In genomic region chr19:41626278-41626677, GRCh38 we compare ENCODE assay signal across 25 cellular contexts. TPM values are rescaled to one million over a fixed set of nuclear protein-coding genes. Genes with fewer than 3 reads are reported as not detected.
DNase-seq lines count a peak whose midpoint lies in the region; ATAC-seq and TF ChIP-seq lines count a peak whose summit lies in the region.
"Had no signal": no experiment of that assay in that cellular context is flagged by ENCODE, and none has a peak within 500 bp of the region (broad histone marks: within the 10 kb centered on the region; RNA-seq: fewer than 3 reads in every experiment).

No MANE protein-coding gene starts in this region.

- peak; percentile 42 for DNase-seq in activated CD8-positive, alpha-beta memory T cell treated with anti-CD3 and anti-CD28 coated beads for 24 hours
- DNase-seq in activated CD8-positive, alpha-beta memory T cell treated with anti-CD3 and anti-CD28 coated beads, Interleukin-2, amount 10 ng/mL, durations not matched to agents 7 days and 5 days = no peak
- DNase-seq in mucosa of gallbladder (ENCODE audit: low spot score) = peak; percentile 8
- peak; percentile 44 for DNase-seq in type B pancreatic cell (ENCODE audit: extremely low spot score, unreplicated experiment)
- DNase-seq in psoas muscle = no peak
- DNase-seq in endothelial cell (ENCODE audit: low spot score) = no peak
- DNase-seq: ACHN; BE2C; CD4-positive, alpha-beta T cell; GM23248; H7; IMR-90; KG1; MG63; NCI-H1105 treated with DMSO at 0.1 percent for 48 hours; NCI-H2029; NCI-H446 treated with DMSO at 0.1 percent for 48 hours; NCI-H526; NCI-H82; PC-9; SJCRH30 had no signal

- peaks cover 4% of the 10 kb centered on the region for H3K9me3 Mint-ChIP-seq in activated CD8-positive, alpha-beta memory T cell treated with anti-CD3 and anti-CD28 coated beads, Interleukin-2, amount 10 ng/mL, durations not matched to agents 7 days and 5 days (ENCODE audit: low read depth)
- H3K9me3 Mint-ChIP-seq in dendritic cell treated with granulocyte-macrophage colony-stimulating factor and Interleukin-4, amounts not matched to agents 40 ng/mL and 50 ng/mL, for 4 days = peaks cover 9% of the 10 kb centered on the region
- H3K9me3 Mint-ChIP-seq in type B pancreatic cell (no peaks in the 10 kb centered on the region), endothelial cell (ENCODE audit: unreplicated experiment) (no peaks in the 10 kb centered on the region)

- H3K36me3 ChIP-seq in psoas muscle (ENCODE audit: insufficient read depth in 1 of 2, low read depth in 1 of 2) = no peaks in the 10 kb centered on the region
- H3K36me3 ChIP-seq: BE2C, MG63, SJCRH30 had no signal

- no peaks in the 10 kb centered on the region for H3K27me3 ChIP-seq in psoas muscle (ENCODE audit: insufficient read depth in 3 of 3, low read length in 2 of 3)

- peaks cover 8% of the 10 kb centered on the region for H3K9me3 ChIP-seq in psoas muscle
- H3K9me3 ChIP-seq: BE2C had no signal

- CTCF ChIA-PET in activated CD8-positive, alpha-beta memory T cell treated with anti-CD3 and anti-CD28 coated beads, Interleukin-2, amount 10 ng/mL, durations not matched to agents 7 days and 5 days (lab: Charles Lee) = no interaction called here

- H3K36me3 Mint-ChIP-seq in activated CD8-positive, alpha-beta memory T cell treated with anti-CD3 and anti-CD28 coated beads, Interleukin-2, amount 10 ng/mL, durations not matched to agents 7 days and 5 days = no peaks in the 10 kb centered on the region
- no peaks in the 10 kb centered on the region for H3K36me3 Mint-ChIP-seq in dendritic cell treated with granulocyte-macrophage colony-stimulating factor and Interleukin-4, amounts not matched to agents 40 ng/mL and 50 ng/mL, for 4 days (ENCODE audit: low read depth)
- H3K36me3 Mint-ChIP-seq in type B pancreatic cell (no peaks in the 10 kb centered on the region), endothelial cell (ENCODE audit: low read depth, unreplicated experiment) (no peaks in the 10 kb centered on the region)

- H3K4me3 Mint-ChIP-seq in activated CD8-positive, alpha-beta memory T cell treated with anti-CD3 and anti-CD28 coated beads, Interleukin-2, amount 10 ng/mL, durations not matched to agents 7 days and 5 days = no peak overlapping the region
- H3K4me3 Mint-ChIP-seq in dendritic cell treated with granulocyte-macrophage colony-stimulating factor and Interleukin-4, amounts not matched to agents 40 ng/mL and 50 ng/mL, for 4 days = peak overlapping the region; percentile 88
- H3K4me3 Mint-ChIP-seq in type B pancreatic cell = no peak overlapping the region
- H3K4me3 Mint-ChIP-seq in endothelial cell (ENCODE audit: unreplicated experiment) = no peak overlapping the region

- no peak overlapping the region for H3K27ac Mint-ChIP-seq in activated CD8-positive, alpha-beta memory T cell treated with anti-CD3 and anti-CD28 coated beads, Interleukin-2, amount 10 ng/mL, durations not matched to agents 7 days and 5 days
- H3K27ac Mint-ChIP-seq in dendritic cell treated with granulocyte-macrophage colony-stimulating factor and Interleukin-4, amounts not matched to agents 40 ng/mL and 50 ng/mL, for 4 days = peak overlapping the region; percentile 95
- H3K27ac Mint-ChIP-seq in type B pancreatic cell (no peak overlapping the region), endothelial cell (ENCODE audit: unreplicated experiment) (no peak overlapping the region)
- H3K27ac Mint-ChIP-seq: CD4-positive, alpha-beta T cell had no signal

- TF ChIP-seq CTCF in type B pancreatic cell (conservative IDR thresholded peaks at IDR 0.05) (no peak), psoas muscle (IDR thresholded peaks at IDR 0.05) (no peak), endothelial cell (IDR thresholded peaks at IDR 0.05; ENCODE audit: unreplicated experiment) (no peak)

- 34 to 49% (median 48%) methylated on average over 3 of the region's 3 CpGs for WGBS in psoas muscle, 3 donors

- H3K27me3 Mint-ChIP-seq in activated CD8-positive, alpha-beta memory T cell treated with anti-CD3 and anti-CD28 coated beads, Interleukin-2, amount 10 ng/mL, durations not matched to agents 7 days and 5 days = peaks cover 37% of the 10 kb centered on the region
- no peaks in the 10 kb centered on the region for H3K27me3 Mint-ChIP-seq in dendritic cell treated with granulocyte-macrophage colony-stimulating factor and Interleukin-4, amounts not matched to agents 40 ng/mL and 50 ng/mL, for 4 days
- H3K27me3 Mint-ChIP-seq in type B pancreatic cell = no peaks in the 10 kb centered on the region
- peaks cover 12% of the 10 kb centered on the region for H3K27me3 Mint-ChIP-seq in endothelial cell (ENCODE audit: unreplicated experiment)

- intact Hi-C loops in dendritic cell treated with granulocyte-macrophage colony-stimulating factor and Interleukin-4, amounts not matched to agents 40 ng/mL and 50 ng/mL, for 4 days (cut with micrococcal nuclease) = no loop called here
- intact Hi-C loops in psoas muscle (cut with DNase I) = no loop called here

- no peaks in the 10 kb centered on the region for H3K4me1 Mint-ChIP-seq in activated CD8-positive, alpha-beta memory T cell treated with anti-CD3 and anti-CD28 coated beads, Interleukin-2, amount 10 ng/mL, durations not matched to agents 7 days and 5 days
- peaks cover 67% of the 10 kb centered on the region for H3K4me1 Mint-ChIP-seq in dendritic cell treated with granulocyte-macrophage colony-stimulating factor and Interleukin-4, amounts not matched to agents 40 ng/mL and 50 ng/mL, for 4 days (ENCODE audit: low read depth)
- H3K4me1 Mint-ChIP-seq in type B pancreatic cell (ENCODE audit: unreplicated experiment) (no peaks in the 10 kb centered on the region), endothelial cell (ENCODE audit: unreplicated experiment) (no peaks in the 10 kb centered on the region)

- no peak overlapping the region for H3K27ac ChIP-seq in psoas muscle
- H3K27ac ChIP-seq: 22Rv1, GM23248, PC-9, SJCRH30 had no signal

- H3K4me1 ChIP-seq in psoas muscle = no peaks in the 10 kb centered on the region
- H3K4me1 ChIP-seq: BE2C, SJCRH30 had no signal

- no peak for ATAC-seq in activated CD8-positive, alpha-beta memory T cell treated with anti-CD3 and anti-CD28 coated beads, Interleukin-2, amount 10 ng/mL, durations not matched to agents 7 days and 5 days
- ATAC-seq in HG03175 (IDR thresholded peaks at IDR 0.05; ENCODE audit: unreplicated experiment) (no peak), psoas muscle (no peak)

- no peak overlapping the region for H3K4me3 ChIP-seq in psoas muscle
- H3K4me3 ChIP-seq: GM23248, MG63, PC-9, SJCRH30 had no signal

RNA-seq across cellular contexts. Expression of gene CEACAM4, which starts 0.6 kb away (rescaled TPM):
- not detected for total RNA-seq in activated CD8-positive, alpha-beta memory T cell treated with anti-CD3 and anti-CD28 coated beads, Interleukin-2, amount 10 ng/mL, durations not matched to agents 7 days and 5 days
- total RNA-seq in mucosa of gallbladder = 0.35 TPM
- not detected in 2 replicates for total RNA-seq in type B pancreatic cell (ENCODE audit: low replicate concordance)
- total RNA-seq in psoas muscle = under 1 TPM in 2 of 4 donors, not detected in 2; 0.17 to 0.73 TPM
- under 1 TPM in 1 of 3 donors, not detected in 2; 0.03 TPM for polyA plus RNA-seq in psoas muscle
- not detected for total RNA-seq in endothelial cell (ENCODE audit: unreplicated experiment)
- total RNA-seq: GM23248, H7, IMR-90, PC-9, RPMI7951, SJCRH30 had no signal
- polyA plus RNA-seq: GM23248, IMR-90 had no signal

RNA-seq across cellular contexts. Expression of gene CEACAM21, which starts 50.3 kb away (rescaled TPM):
- total RNA-seq in activated CD8-positive, alpha-beta memory T cell treated with anti-CD3 and anti-CD28 coated beads, Interleukin-2, amount 10 ng/mL, durations not matched to agents 7 days and 5 days = 10 to 100 TPM; 54.6 to 57.1 TPM
- 2.4 TPM for total RNA-seq in mucosa of gallbladder
- not detected in 2 replicates for total RNA-seq in type B pancreatic cell (ENCODE audit: low replicate concordance)
- total RNA-seq in psoas muscle = under 1 TPM in 2 of 4 donors, not detected in 2; 0.21 to 0.28 TPM
- polyA plus RNA-seq in psoas muscle = under 1 TPM; 0.05 to 0.48 (median 0.20) TPM
- 74.1 TPM for total RNA-seq in endothelial cell (ENCODE audit: unreplicated experiment)
- total RNA-seq: GM23248, H7, IMR-90, PC-9, RPMI7951 had no signal
- polyA plus RNA-seq: GM23248, IMR-90 had no signal

Comparison
In these comparisons a context has a peak if more than half of its experiments do, and no peak if none do; other contexts are left out.
1. DNase-seq: peak in activated CD8-positive, alpha-beta memory T cell treated with anti-CD3 and anti-CD28 coated beads for 24 hours (single experiment), mucosa of gallbladder (single experiment) and type B pancreatic cell (single experiment); none in activated CD8-positive, alpha-beta memory T cell treated with anti-CD3 and anti-CD28 coated beads, Interleukin-2, amount 10 ng/mL, durations not matched to agents 7 days and 5 days (single experiment), psoas muscle (0 of 2) and endothelial cell (single experiment).
2. RNA of gene CEACAM21, which starts 50.3 kb away (total RNA-seq): 74.1 TPM in endothelial cell (single experiment) and 54.6 to 57.1 TPM in activated CD8-positive, alpha-beta memory T cell treated with anti-CD3 and anti-CD28 coated beads, Interleukin-2, amount 10 ng/mL, durations not matched to agents 7 days and 5 days; 2.4 TPM in mucosa of gallbladder (single experiment), 0.21 to 0.28 TPM in psoas muscle and not detected in type B pancreatic cell; every median in the first group is over 10 times any median in the second.